ENCODE assay signal across 26 cellular contexts in genomic region chr3:94564247-94564646, GRCh38.
DNase-seq lines count a peak whose midpoint lies in the region; ATAC-seq, FAIRE-seq and TF ChIP-seq lines count a peak whose summit lies in the region.
"Had no signal": no experiment of that assay in that cellular context is flagged by ENCODE, and none has a peak within 500 bp of the region (broad histone marks: within the 10 kb centered on the region; RNA-seq: fewer than 3 reads in every experiment).

No MANE protein-coding gene starts in this region.

- no peak for FAIRE-seq in H1 (lab: Jason Lieb, UNC)
- FAIRE-seq: A204.1, G401.6, GM12891 had no signal

- no peaks in the 10 kb centered on the region for H3K27me3 Mint-ChIP-seq in GM23338 (ENCODE audit: insufficient read depth, low read depth, poor library complexity)
- H3K27me3 Mint-ChIP-seq: CD4-positive, alpha-beta memory T cell; CD4-positive, CD25-positive, alpha-beta regulatory T cell; CD8-positive, alpha-beta memory T cell had no signal

- TF ChIP-seq POLR2A in H1 (IDR thresholded peaks at IDR 0.05; ENCODE audit: control extremely low read depth in 1 of 2, low read depth in 2 of 2, low read length in 2 of 2) = no peak

- H3K4me1 Mint-ChIP-seq in GM23338 = peaks cover 17% of the 10 kb centered on the region
- H3K4me1 Mint-ChIP-seq: CD14-positive monocyte; CD4-positive, alpha-beta memory T cell; CD4-positive, CD25-positive, alpha-beta regulatory T cell; CD8-positive, alpha-beta memory T cell had no signal

- CTCF ChIA-PET in H1 (lab: Charles Lee; ENCODE audit: partially characterized antibody) = interaction anchor here (1.1 kb wide), 1 partner anchor 42 kb away, joined by 3 read pairs; no protein-coding TSS in a partner anchor

- TF ChIP-seq CTCF in GM23338 (conservative IDR thresholded peaks at IDR 0.05; ENCODE audit: low read depth in 2 of 2) (no peak), H1 (IDR thresholded peaks at IDR 0.05; ENCODE audit: control extremely low read depth in 1 of 3, insufficient read depth in 1 of 3, low read depth in 1 of 3, low read length in 3 of 3) (no peak)

- H3F3A ChIP-seq in GM23338 (replicated peaks; ENCODE audit: low read depth) = no peaks in the 10 kb centered on the region

- H2BK15ac ChIP-seq in H1 (ENCODE audit: low read length) = no peak overlapping the region

- peak; percentile 62 for ATAC-seq in GM23338
- ATAC-seq in activated naive CD4-positive, alpha-beta T cell treated with anti-CD3 and anti-CD28 coated beads, Interleukin-2, amount 50 U/mL, for 72 hours = no peak
- ATAC-seq in GM18517 (IDR thresholded peaks at IDR 0.05; ENCODE audit: unreplicated experiment) = no peak

- no peak overlapping the region for H3K4me2 ChIP-seq in GM23338
- H3K4me2 ChIP-seq in H1 (ENCODE audit: insufficient read depth in 1 of 2, low read depth in 2 of 2, low read length in 2 of 2) = no peak overlapping the region; a peak in 1 of 4 replicates
- H3K4me2 ChIP-seq: BLaER1 had no signal

- no peak overlapping the region for H4K8ac ChIP-seq in H1 (ENCODE audit: extremely low read depth, insufficient read depth, low read length)

- H3K9ac ChIP-seq in H1 (replicated peaks in 1 of 4; ENCODE audit: extremely low read depth in 1 of 4, low read depth in 3 of 4, low read length in 3 of 4) = no peak overlapping the region
- H3K9ac ChIP-seq: BLaER1 had no signal

- H3K27ac Mint-ChIP-seq in GM23338 = no peak overlapping the region; the same call in 1 of the 2 replicates
- H3K27ac Mint-ChIP-seq in activated naive CD4-positive, alpha-beta T cell treated with anti-CD3 and anti-CD28 coated beads, Interleukin-2, amount 50 U/mL, for 72 hours = no peak overlapping the region
- H3K27ac Mint-ChIP-seq: CD14-positive monocyte; CD4-positive, alpha-beta memory T cell; CD4-positive, CD25-positive, alpha-beta regulatory T cell; CD8-positive, alpha-beta memory T cell had no signal

- peaks cover 20% of the 10 kb centered on the region for H3K9me3 Mint-ChIP-seq in GM23338
- H3K9me3 Mint-ChIP-seq in activated naive CD4-positive, alpha-beta T cell treated with anti-CD3 and anti-CD28 coated beads, Interleukin-2, amount 50 U/mL, for 72 hours = peaks cover 9 to 18% of the 10 kb centered on the region in 2 donors

- H2BK120ac ChIP-seq in H1 (replicated peaks; ENCODE audit: low read depth, low read length) = no peak overlapping the region

- H3K9me2 ChIP-seq in GM23338 (ENCODE audit: insufficient read depth) = no peaks in the 10 kb centered on the region

- no peaks in the 10 kb centered on the region for H3K27me3 ChIP-seq in GM23338 (ENCODE audit: insufficient read depth)
- no peaks in the 10 kb centered on the region for H3K27me3 ChIP-seq in H1 (replicated peaks in 1 of 4; ENCODE audit: control insufficient read depth in 3 of 4, extremely low read depth in 1 of 4, insufficient read depth in 3 of 4, low read length in 3 of 4)
- H3K27me3 ChIP-seq: BE2C, BLaER1 had no signal

- no peak overlapping the region for H4K91ac ChIP-seq in H1 (replicated peaks; ENCODE audit: insufficient read length, low read length)

- H3K4me1 ChIP-seq in GM23338 (ENCODE audit: insufficient read depth) = peaks cover 5% of the 10 kb centered on the region
- H3K4me1 ChIP-seq in H1 (replicated peaks in 1 of 4; ENCODE audit: control insufficient read depth in 3 of 4, insufficient read depth in 4 of 4, low read length in 3 of 4) = peaks cover 0 to 3% (median under 1%) of the 10 kb centered on the region in 4 experiments; a peak in 1 of 7 replicates
- H3K4me1 ChIP-seq: BE2C, BLaER1 had no signal

- no peak overlapping the region for H3K27ac ChIP-seq in GM23338 (ENCODE audit: low read depth)
- no peak overlapping the region for H3K27ac ChIP-seq in H1 (ENCODE audit: low read depth, low read length)
- H3K27ac ChIP-seq: BLaER1 had no signal

- peak; percentile 17 for DNase-seq in GM23338 (ENCODE audit: low spot score)
- DNase-seq in H1 (ENCODE audit: low read depth in 1 of 2, low spot score in 2 of 2) = no peak
- peak; percentile 10 for DNase-seq in iPS-NIHi7 (ENCODE audit: extremely low spot score)
- no peak for DNase-seq in activated naive CD4-positive, alpha-beta T cell treated with anti-CD3 and anti-CD28 coated beads, Interleukin-2, amount 50 U/mL, for 72 hours (ENCODE audit: low spot score in 2 of 2)
- no peak for DNase-seq in anterior cingulate cortex (lab: John Stamatoyannopoulos, UW)
- DNase-seq: 8988T; ACHN; BE2C; C1 segment of cervical spinal cord; CD4-positive, alpha-beta memory T cell; CD4-positive, CD25-positive, alpha-beta regulatory T cell; CD8-positive, alpha-beta memory T cell; COR-L47; DMS 273 treated with DMSO at 0.1 percent for 48 hours; DMS153; DMS53; DMS79; DND-41; EL; GF-D8 had no signal

- H2BK12ac ChIP-seq in H1 (ENCODE audit: low read depth, low read length) = no peak overlapping the region

- no peaks in the 10 kb centered on the region for H3K79me1 ChIP-seq in H1 (ENCODE audit: low read depth, low read length)

- no peak overlapping the region for H3K4ac ChIP-seq in H1 (replicated peaks; ENCODE audit: insufficient read length, low read depth, low read length)

- H2AK5ac ChIP-seq in H1 (ENCODE audit: low read depth, low read length) = no peak overlapping the region

- no peak overlapping the region for H2BK5ac ChIP-seq in H1 (ENCODE audit: low read depth, low read length)

- H3K4me3 ChIP-seq in GM23338 (no peak overlapping the region), H1 (ENCODE audit: extremely low read depth in 1 of 4, insufficient read depth in 2 of 4, low read depth in 3 of 4, low read length in 4 of 4) (no peak overlapping the region)
- H3K4me3 ChIP-seq: BLaER1 had no signal

- no peak overlapping the region for H3K23ac ChIP-seq in H1 (ENCODE audit: insufficient read length)

- H3K14ac ChIP-seq in H1 (ENCODE audit: insufficient read length) = no peak overlapping the region

- no peaks in the 10 kb centered on the region for H3K23me2 ChIP-seq in H1 (ENCODE audit: low read depth, low read length)

- 67% methylated on average over 1 of the region's 1 CpG; no CpG with 5 or more reads in 1 of the 2 experiments for WGBS in H1 (ENCODE audit: extremely low coverage in 1 of 2, insufficient coverage in 1 of 2, insufficient read length in 1 of 2, insufficient replicate concordance in 2 of 2, low coverage in 1 of 2, low lambda C conversion rate in 2 of 2, missing lambda C conversion rate in 1 of 2), 2 experiments

- no peak overlapping the region for H3K18ac ChIP-seq in H1 (ENCODE audit: extremely low read depth, low read length)

- POLR2A ChIA-PET in H1 (lab: Charles Lee; ENCODE audit: partially characterized antibody) = no interaction called here

- no peak for TF ChIP-seq RAD21 in H1 (IDR thresholded peaks at IDR 0.05 in 1 of 2, conservative IDR thresholded peaks at IDR 0.05 in 1 of 2; ENCODE audit: low read depth in 2 of 2, low read length in 2 of 2)

- no peak for TF ChIP-seq EP300 in H1 (IDR thresholded peaks at IDR 0.05; ENCODE audit: borderline replicate concordance in 1 of 2, low read depth in 2 of 2, low read length in 2 of 2)

- H3K36me3 Mint-ChIP-seq in GM23338 (ENCODE audit: low read depth) = peaks cover 19% of the 10 kb centered on the region; the same call in 2 of the 3 replicates
- H3K36me3 Mint-ChIP-seq in activated naive CD4-positive, alpha-beta T cell treated with anti-CD3 and anti-CD28 coated beads, Interleukin-2, amount 50 U/mL, for 72 hours = no peaks in the 10 kb centered on the region
- H3K36me3 Mint-ChIP-seq: CD14-positive monocyte; CD4-positive, alpha-beta memory T cell; CD4-positive, CD25-positive, alpha-beta regulatory T cell; CD8-positive, alpha-beta memory T cell had no signal

- H3K56ac ChIP-seq in H1 (replicated peaks; ENCODE audit: insufficient read length, low read depth, low read length) = no peak overlapping the region

- H4K5ac ChIP-seq in H1 (ENCODE audit: insufficient read length, low read depth, low read length) = no peak overlapping the region

- H4K20me1 ChIP-seq in GM23338 (replicated peaks; ENCODE audit: insufficient read depth) (no peaks in the 10 kb centered on the region), H1 (replicated peaks in 1 of 2; ENCODE audit: control insufficient read depth in 1 of 2, insufficient read depth in 2 of 2, low read length in 2 of 2) (no peaks in the 10 kb centered on the region)
- H4K20me1 ChIP-seq: BLaER1 had no signal

- H2AFZ ChIP-seq in GM23338 = no peak overlapping the region
- H2AFZ ChIP-seq in H1 (ENCODE audit: low read length) = no peak overlapping the region

- no peak overlapping the region for H2BK20ac ChIP-seq in H1 (ENCODE audit: low read length)

- H3K79me2 ChIP-seq in GM23338 (replicated peaks; ENCODE audit: insufficient read depth) (no peaks in the 10 kb centered on the region), H1 (ENCODE audit: control insufficient read depth in 1 of 2, insufficient read depth in 2 of 2, low read length in 2 of 2) (no peaks in the 10 kb centered on the region)

- H3K4me3 Mint-ChIP-seq in GM23338 = no peak overlapping the region
- H3K4me3 Mint-ChIP-seq: CD14-positive monocyte; CD4-positive, alpha-beta memory T cell; CD4-positive, CD25-positive, alpha-beta regulatory T cell; CD8-positive, alpha-beta memory T cell had no signal

- H3K36me3 ChIP-seq in GM23338 (ENCODE audit: insufficient read depth) (no peaks in the 10 kb centered on the region), H1 (ENCODE audit: control insufficient read depth in 2 of 4, insufficient read depth in 4 of 4, low read length in 3 of 4) (no peaks in the 10 kb centered on the region)
- H3K36me3 ChIP-seq: BE2C, BLaER1 had no signal

- H3K9me3 ChIP-seq in H1 (ENCODE audit: insufficient read depth in 2 of 2, low read depth in 1 of 2, low read length in 1 of 2) = 0 out of 4 replicates have a peak, but pooled peaks cover 0 to 2% of the 10 kb centered on the region in 2 experiments
- H3K9me3 ChIP-seq: BE2C, BLaER1 had no signal

TF ChIP-seq in GM23338, 12 proteins besides CTCF, POLR2A, EP300 and RAD21 (continues in another document):
- TF ChIP-seq NANOG (IDR thresholded peaks at IDR 0.05; ENCODE audit: borderline replicate concordance) (peak; percentile 41; the same call in 1 of the 2 replicates), EZH2phosphoT487 (IDR thresholded peaks at IDR 0.05; ENCODE audit: unreplicated experiment) (no peak), STAT1 (IDR thresholded peaks at IDR 0.05; ENCODE audit: unreplicated experiment) (no peak)

TF ChIP-seq in H1, 55 proteins besides CTCF, POLR2A, EP300 and RAD21:
- TF ChIP-seq FOSL1 (IDR thresholded peaks at IDR 0.05; ENCODE audit: insufficient read depth, low read depth, low read length) (no peak), GTF2F1 (IDR thresholded peaks at IDR 0.05; ENCODE audit: borderline replicate concordance, low read depth, low read length) (no peak), YY1 (IDR thresholded peaks at IDR 0.05; ENCODE audit: low read depth, low read length) (no peak), SP1 (IDR thresholded peaks at IDR 0.05; ENCODE audit: low read depth, low read length) (no peak), CHD2 (IDR thresholded peaks at IDR 0.05; ENCODE audit: low read length) (no peak)
- TF ChIP-seq, protein P1, sequence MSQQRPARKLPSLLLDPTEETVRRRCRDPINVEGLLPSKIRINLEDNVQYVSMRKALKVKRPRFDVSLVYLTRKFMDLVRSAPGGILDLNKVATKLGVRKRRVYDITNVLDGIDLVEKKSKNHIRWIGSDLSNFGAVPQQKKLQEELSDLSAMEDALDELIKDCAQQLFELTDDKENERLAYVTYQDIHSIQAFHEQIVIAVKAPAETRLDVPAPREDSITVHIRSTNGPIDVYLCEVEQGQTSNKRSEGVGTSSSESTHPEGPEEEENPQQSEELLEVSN (IDR thresholded peaks at IDR 0.05) = peak; percentile 48; the same call in 1 of the 2 replicates

Comparison
In these comparisons a context has a peak if more than half of its experiments do, and no peak if none do; other contexts are left out.
1. DNase-seq: peak in GM23338 (single experiment) and iPS-NIHi7 (single experiment); none in H1 (0 of 2), activated naive CD4-positive, alpha-beta T cell treated with anti-CD3 and anti-CD28 coated beads, Interleukin-2, amount 50 U/mL, for 72 hours (0 of 2) and anterior cingulate cortex (0 of 58).